ENCODE assay signal across 12 cellular contexts in the genomic region with DNA sequence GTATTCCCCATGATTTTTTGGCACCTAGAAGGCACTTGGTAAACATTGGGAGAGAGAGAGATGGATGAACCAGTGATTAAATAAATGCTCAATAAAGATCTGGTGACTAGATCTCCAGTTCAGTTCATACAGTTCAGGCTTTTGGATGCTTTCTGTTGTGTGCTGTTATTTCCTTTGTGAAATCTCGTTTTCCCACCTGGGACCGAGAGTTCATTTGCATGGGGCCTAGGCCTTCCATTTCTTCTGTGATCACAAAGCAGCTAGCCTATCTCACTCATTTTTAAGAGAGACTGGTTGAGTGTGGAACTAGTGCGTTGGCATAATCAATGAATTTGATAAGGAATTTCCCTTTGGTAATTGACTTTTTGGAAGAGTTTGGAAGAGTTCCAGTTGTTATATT.
DNase-seq lines count a peak whose midpoint lies in the region; ATAC-seq and TF ChIP-seq lines count a peak whose summit lies in the region.
"Had no signal": no experiment of that assay in that cellular context is flagged by ENCODE, and none has a peak within 500 bp of the region (broad histone marks: within the 10 kb centered on the region; RNA-seq: fewer than 3 reads in every experiment).

No MANE protein-coding gene starts in this region.

- H3K9me2 ChIP-seq in OCI-LY7 (ENCODE audit: insufficient read depth, low read length) = no peaks in the 10 kb centered on the region

- peak overlapping the region; percentile 48 for H3K4me2 ChIP-seq in OCI-LY7 (ENCODE audit: low read length)

- H3K36me3 ChIP-seq in OCI-LY7 (ENCODE audit: insufficient read depth, low read length) (no peaks in the 10 kb centered on the region), heart left ventricle (no peaks in the 10 kb centered on the region)

- intact Hi-C loops in OCI-LY7 (cut with micrococcal nuclease; ENCODE audit: unreplicated experiment) = no loop called here
- intact Hi-C loops in right cardiac atrium (cut with DNase I) = no loop called here
- intact Hi-C loops in heart left ventricle (cut with DNase I) = no loop called here

- no peak overlapping the region for H2AFZ ChIP-seq in OCI-LY7 (ENCODE audit: low read length)

- H4K20me1 ChIP-seq in OCI-LY7 (ENCODE audit: insufficient read depth, low read length) = no peaks in the 10 kb centered on the region

- H3K27me3 ChIP-seq in right cardiac atrium (ENCODE audit: control insufficient read depth, insufficient read depth) (no peaks in the 10 kb centered on the region), heart left ventricle (no peaks in the 10 kb centered on the region)

- no TSS peak for BruUV-seq in OCI-LY7 (replicated peaks; lab: Mats Ljungman, UMichigan)

- no peak overlapping the region for H3K27ac Mint-ChIP-seq in activated naive CD8-positive, alpha-beta T cell treated with anti-CD3 and anti-CD28 coated beads for 36 hours

- H3K9me3 Mint-ChIP-seq in activated naive CD8-positive, alpha-beta T cell treated with anti-CD3 and anti-CD28 coated beads for 36 hours = no peaks in the 10 kb centered on the region

- peaks cover 19% of the 10 kb centered on the region for H3K36me3 Mint-ChIP-seq in activated naive CD8-positive, alpha-beta T cell treated with anti-CD3 and anti-CD28 coated beads for 36 hours

- WGBS in right cardiac atrium = 78% methylated on average over 3 of the region's 3 CpGs
- WGBS in heart left ventricle, 4 donors = 75 to 81% (median 76%) methylated on average over 3 of the region's 3 CpGs

- H3K4me1 Mint-ChIP-seq in activated naive CD8-positive, alpha-beta T cell treated with anti-CD3 and anti-CD28 coated beads for 36 hours = peaks cover 4% of the 10 kb centered on the region

- no peaks in the 10 kb centered on the region for H3K9me3 ChIP-seq in OCI-LY7 (ENCODE audit: low read length)
- H3K9me3 ChIP-seq in right cardiac atrium (ENCODE audit: control insufficient read depth, low read length) = peaks cover 2% of the 10 kb centered on the region
- no peaks in the 10 kb centered on the region for H3K9me3 ChIP-seq in heart left ventricle

- peak overlapping the region; percentile 22 for H3K4me3 ChIP-seq in OCI-LY7 (ENCODE audit: low read depth, low read length, poor library complexity, severe bottlenecking)
- no peak overlapping the region for H3K4me3 ChIP-seq in right cardiac atrium (ENCODE audit: low read length)
- no peak overlapping the region for H3K4me3 ChIP-seq in heart left ventricle

- H3K27ac ChIP-seq in OCI-LY7 (ENCODE audit: low read depth, low read length, poor library complexity, severe bottlenecking) = no peak overlapping the region
- H3K27ac ChIP-seq in right cardiac atrium (ENCODE audit: low read length) = no peak overlapping the region
- H3K27ac ChIP-seq in heart left ventricle = no peak overlapping the region
- H3K27ac ChIP-seq: C4-2B had no signal

- ATAC-seq in GM18867 (IDR thresholded peaks at IDR 0.05; ENCODE audit: unreplicated experiment) (peak; percentile 62), GM21390 (IDR thresholded peaks at IDR 0.05; ENCODE audit: unreplicated experiment) (peak; percentile 96), HG03039 (IDR thresholded peaks at IDR 0.05; ENCODE audit: unreplicated experiment) (peak; percentile 61), right cardiac atrium (no peak), heart left ventricle (no peak)

- H3K4me1 ChIP-seq in OCI-LY7 (ENCODE audit: insufficient read depth, low read length, poor library complexity, severe bottlenecking) (peaks cover 20% of the 10 kb centered on the region), right cardiac atrium (ENCODE audit: control insufficient read depth, insufficient read depth, low read length) (peaks cover 2% of the 10 kb centered on the region), heart left ventricle (no peaks in the 10 kb centered on the region)

- no peaks in the 10 kb centered on the region for H3K79me2 ChIP-seq in OCI-LY7 (ENCODE audit: insufficient read depth, low read depth, low read length)

- POLR2A ChIA-PET in OCI-LY7 (lab: Charles Lee) = no interaction called here

- TF ChIP-seq CTCF in OCI-LY7 (conservative IDR thresholded peaks at IDR 0.05; ENCODE audit: low read length) (no peak), heart left ventricle (IDR thresholded peaks at IDR 0.05) (no peak)

- TF ChIP-seq POLR2A in heart left ventricle (IDR thresholded peaks at IDR 0.05) = no peak

- H3K27me3 Mint-ChIP-seq in activated naive CD8-positive, alpha-beta T cell treated with anti-CD3 and anti-CD28 coated beads for 36 hours = no peaks in the 10 kb centered on the region

- H3K4me3 Mint-ChIP-seq in activated naive CD8-positive, alpha-beta T cell treated with anti-CD3 and anti-CD28 coated beads for 36 hours = no peak overlapping the region

- DNase-seq in OCI-LY7 (ENCODE audit: low spot score) (peak; percentile 17), cerebellar cortex (ENCODE audit: low spot score) (no peak), right cardiac atrium (no peak), heart left ventricle (no peak)
- DNase-seq in activated naive CD8-positive, alpha-beta T cell treated with anti-CD3 and anti-CD28 coated beads for 36 hours = no peak
- DNase-seq: activated CD8-positive, alpha-beta memory T cell treated with anti-CD3 and anti-CD28 coated beads, Interleukin-2, amount 50 U/mL, for 48 hours; NCI-H69; retina had no signal

- CTCF ChIA-PET in OCI-LY7 (lab: Charles Lee; ENCODE audit: unreplicated experiment) = no interaction called here

Comparison
In these comparisons a context has a peak if more than half of its experiments do, and no peak if none do; other contexts are left out.
1. ATAC-seq: peak in GM18867 (single experiment), GM21390 (single experiment) and HG03039 (single experiment); none in right cardiac atrium (0 of 2) and heart left ventricle (0 of 4).